13 cellular contexts compared by ENCODE assay signal in the genomic region with DNA sequence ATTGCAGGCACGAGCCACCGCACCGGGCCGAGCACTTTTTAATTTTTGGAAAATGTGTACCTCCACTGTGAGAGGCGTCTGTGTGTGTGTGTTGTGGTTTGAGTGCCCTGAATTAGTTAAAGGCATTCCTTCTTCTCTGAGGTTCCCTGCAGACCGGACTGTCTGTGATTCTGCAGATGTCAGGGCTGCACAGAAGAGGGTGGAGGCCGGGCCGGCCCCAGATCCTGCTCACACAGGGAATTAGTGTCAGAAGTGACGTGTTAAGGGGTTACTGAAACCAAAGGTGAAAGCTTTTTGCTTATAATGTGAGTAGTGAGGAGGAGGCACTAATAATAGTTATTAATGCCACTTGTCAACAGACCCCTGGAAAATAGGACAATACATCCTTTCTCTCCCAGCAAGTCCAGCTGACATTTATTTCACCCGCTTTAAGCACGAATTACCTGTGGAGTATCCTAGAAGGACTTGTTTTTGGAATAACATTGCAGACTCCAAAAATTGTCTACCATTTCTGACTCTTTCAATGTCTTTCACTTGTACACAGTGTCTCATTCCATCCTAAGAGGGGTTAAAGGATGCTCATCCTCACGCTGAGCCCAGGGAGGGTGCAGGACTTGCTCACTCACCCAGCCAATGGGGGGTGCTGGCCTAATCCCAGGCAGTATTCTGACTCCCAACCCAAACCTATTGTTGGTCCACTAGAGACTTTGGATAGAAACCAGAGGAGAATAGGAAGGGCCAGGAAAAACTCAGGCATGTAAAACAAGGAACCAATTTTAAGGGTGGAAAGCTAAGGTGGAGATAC. TPM values are rescaled to one million over a fixed set of nuclear protein-coding genes. Genes with fewer than 3 reads are reported as not detected.
DNase-seq lines count a peak whose midpoint lies in the region; ATAC-seq and TF ChIP-seq lines count a peak whose summit lies in the region.
"Had no signal": no experiment of that assay in that cellular context is flagged by ENCODE, and none has a peak within 500 bp of the region (broad histone marks: within the 10 kb centered on the region; RNA-seq: fewer than 3 reads in every experiment).

No MANE protein-coding gene starts in this region.

- H3K9me3 Mint-ChIP-seq in activated CD4-positive, alpha-beta memory T cell treated with anti-CD3 and anti-CD28 coated beads for 36 hours: no peaks in the 10 kb centered on the region
- H3K9me3 Mint-ChIP-seq in Calu3 (ENCODE audit: low read depth, unreplicated experiment) (no peaks in the 10 kb centered on the region), nephron progenitor cell (no peaks in the 10 kb centered on the region)

- peak overlapping the region; percentile 79 for H3K27ac Mint-ChIP-seq in activated CD4-positive, alpha-beta memory T cell treated with anti-CD3 and anti-CD28 coated beads for 36 hours
- H3K27ac Mint-ChIP-seq in Calu3 (ENCODE audit: unreplicated experiment) (no peak overlapping the region), nephron progenitor cell (no peak overlapping the region)

- H3K79me2 ChIP-seq in DND-41 (ENCODE audit: insufficient read depth, low read length) (peaks cover 76% of the 10 kb centered on the region), fibroblast of lung (ENCODE audit: control insufficient read depth, insufficient read depth, low read length) (no peaks in the 10 kb centered on the region)

- peak overlapping the region; percentile 70; the same call in 1 of the 2 replicates for H2AFZ ChIP-seq in DND-41 (ENCODE audit: low read depth, low read length)
- H2AFZ ChIP-seq in fibroblast of lung (ENCODE audit: low read length): peak overlapping the region; percentile 51

- H3K36me3 Mint-ChIP-seq in activated CD4-positive, alpha-beta memory T cell treated with anti-CD3 and anti-CD28 coated beads for 36 hours: peaks cover 26% of the 10 kb centered on the region
- H3K36me3 Mint-ChIP-seq in Calu3 (ENCODE audit: insufficient read depth, unreplicated experiment): no peaks in the 10 kb centered on the region
- no peaks in the 10 kb centered on the region for H3K36me3 Mint-ChIP-seq in nephron progenitor cell (ENCODE audit: low read depth)

- H3K4me1 Mint-ChIP-seq in activated CD4-positive, alpha-beta memory T cell treated with anti-CD3 and anti-CD28 coated beads for 36 hours (ENCODE audit: low read depth): peaks cover 83% of the 10 kb centered on the region
- H3K4me1 Mint-ChIP-seq in Calu3 (ENCODE audit: low read depth, unreplicated experiment) (peaks cover 9% of the 10 kb centered on the region), nephron progenitor cell (peaks cover 6% of the 10 kb centered on the region)

- TF ChIP-seq CTCF in DND-41 (IDR thresholded peaks at IDR 0.05; ENCODE audit: borderline replicate concordance, extremely low read depth, low read length, poor library complexity, severe bottlenecking) (no peak), fibroblast of lung (conservative IDR thresholded peaks at IDR 0.05 in 1 of 2, IDR thresholded peaks at IDR 0.05 in 1 of 2; ENCODE audit: low read depth in 1 of 2, low read length in 2 of 2) (no peak), Calu3 (IDR thresholded peaks at IDR 0.05; ENCODE audit: unreplicated experiment) (no peak), nephron progenitor cell (IDR thresholded peaks at IDR 0.05) (no peak)

- BruUV-seq in Calu3 (replicated peaks; lab: Mats Ljungman, UMichigan): no TSS peak

- H3K27ac ChIP-seq in BLaER1 treated with 17β-estradiol and CSF1 and Interleukin-3, amounts not matched to agents 10 nM and 100 nM: peak overlapping the region in 9 of 11 experiments; percentile 20 to 59 (median 53); a peak in 16 of 22 replicates
- H3K27ac ChIP-seq in DND-41 (ENCODE audit: low read length) (peak overlapping the region; percentile 90), fibroblast of lung (ENCODE audit: insufficient read depth, low read length) (no peak overlapping the region)
- H3K27ac ChIP-seq: adrenal gland, vagina had no signal

- no peak for ATAC-seq in DND-41 (ENCODE audit: insufficient read depth, low read depth)

- H3K27me3 Mint-ChIP-seq in activated CD4-positive, alpha-beta memory T cell treated with anti-CD3 and anti-CD28 coated beads for 36 hours: no peaks in the 10 kb centered on the region
- peaks cover 52% of the 10 kb centered on the region for H3K27me3 Mint-ChIP-seq in Calu3 (ENCODE audit: unreplicated experiment)
- H3K27me3 Mint-ChIP-seq in nephron progenitor cell (ENCODE audit: low read depth, poor library complexity): peaks cover 8% of the 10 kb centered on the region

- no peak overlapping the region for H3K4me3 Mint-ChIP-seq in activated CD4-positive, alpha-beta memory T cell treated with anti-CD3 and anti-CD28 coated beads for 36 hours
- H3K4me3 Mint-ChIP-seq in Calu3 (ENCODE audit: low read depth, unreplicated experiment) (no peak overlapping the region), nephron progenitor cell (no peak overlapping the region)

- CTCF ChIA-PET in activated CD4-positive, alpha-beta memory T cell treated with anti-CD3 and anti-CD28 coated beads for 36 hours (lab: Charles Lee): interaction anchor here (0.8 to 7.6 kb wide), 34 partner anchors 9 to 263 kb away, joined by 3 to 161 read pairs (median 9); partner anchors contain the start of gene ARHGAP25
- CTCF ChIA-PET in Calu3 (lab: Charles Lee): interaction anchor here (0.5 to 2.4 kb wide), 10 partner anchors 13 to 287 kb away, joined by 3 to 28 read pairs (median 3); partner anchors contain the start of gene APLF

- POLR2A ChIA-PET in activated CD4-positive, alpha-beta memory T cell treated with anti-CD3 and anti-CD28 coated beads for 36 hours (lab: Charles Lee): interaction anchor here (0.5 to 1.9 kb wide), 7 partner anchors 8 to 158 kb away, joined by 3 to 7 read pairs (median 5); no protein-coding TSS in a partner anchor

- H3K9ac ChIP-seq in BLaER1 treated with 17β-estradiol and CSF1 and Interleukin-3, amounts not matched to agents 10 nM and 100 nM: peak overlapping the region in 9 of 11 experiments; percentile 1 to 45 (median 33); a peak in 10 of 22 replicates
- H3K9ac ChIP-seq in DND-41 (ENCODE audit: low read depth, low read length) (peak overlapping the region; percentile 46), fibroblast of lung (ENCODE audit: insufficient read depth, low read length) (no peak overlapping the region)

- no peaks in the 10 kb centered on the region for H3K27me3 ChIP-seq in BLaER1 treated with 17β-estradiol and CSF1 and Interleukin-3, amounts not matched to agents 10 nM and 100 nM
- no peaks in the 10 kb centered on the region for H3K27me3 ChIP-seq in DND-41 (ENCODE audit: insufficient read depth, low read length, poor library complexity)
- H3K27me3 ChIP-seq in fibroblast of lung (ENCODE audit: control insufficient read depth, insufficient read depth, low read length): no peaks in the 10 kb centered on the region
- H3K27me3 ChIP-seq: adrenal gland, vagina had no signal

- intact Hi-C loops in activated CD4-positive, alpha-beta memory T cell treated with anti-CD3 and anti-CD28 coated beads for 36 hours (cut with micrococcal nuclease): loop anchor here (1.0 to 5.0 kb wide), 7 partner anchors 10 to 175 kb away; no protein-coding TSS in a partner anchor
- intact Hi-C loops in Calu3 (cut with micrococcal nuclease; ENCODE audit: unreplicated experiment): loop anchor here (1.0 to 2.0 kb wide), 2 partner anchors 150 to 175 kb away; no protein-coding TSS in a partner anchor

- peaks cover 0 to 27% (median 16%) of the 10 kb centered on the region in 11 experiments; a peak in 19 of 22 replicates for H3K9me3 ChIP-seq in BLaER1 treated with 17β-estradiol and CSF1 and Interleukin-3, amounts not matched to agents 10 nM and 100 nM (replicated peaks in 1 of 11)
- H3K9me3 ChIP-seq in DND-41 (ENCODE audit: insufficient read depth, low read length, severe bottlenecking) (no peaks in the 10 kb centered on the region), fibroblast of lung (ENCODE audit: control insufficient read depth, insufficient read depth, low read depth, low read length) (no peaks in the 10 kb centered on the region)
- H3K9me3 ChIP-seq: adrenal gland, vagina had no signal

- DNase-seq in DND-41 (no peak), fibroblast of lung (ENCODE audit: low read depth in 2 of 2) (no peak), NCI-H187 treated with DMSO at 0.1 percent for 48 hours (lab: John Stamatoyannopoulos, UW) (no peak), SHP77 (lab: John Stamatoyannopoulos, UW) (no peak), Calu3 (no peak), nephron progenitor cell (no peak)
- no peak for DNase-seq in activated CD4-positive, alpha-beta memory T cell treated with anti-CD3 and anti-CD28 coated beads for 36 hours
- DNase-seq: cerebellar nuclear complex had no signal

- peaks cover 63 to 100% (median 80%) of the 10 kb centered on the region in 10 experiments for H3K4me1 ChIP-seq in BLaER1 treated with 17β-estradiol and CSF1 and Interleukin-3, amounts not matched to agents 10 nM and 100 nM
- peaks cover 57% of the 10 kb centered on the region for H3K4me1 ChIP-seq in DND-41 (ENCODE audit: insufficient read depth, low read length)
- peaks cover 2% of the 10 kb centered on the region for H3K4me1 ChIP-seq in fibroblast of lung (ENCODE audit: control insufficient read depth, extremely low read depth, insufficient read depth, low read length)

- peak overlapping the region; percentile 32 to 70 (median 48); a peak in 21 of 22 replicates for H3K4me2 ChIP-seq in BLaER1 treated with 17β-estradiol and CSF1 and Interleukin-3, amounts not matched to agents 10 nM and 100 nM
- H3K4me2 ChIP-seq in DND-41 (ENCODE audit: insufficient read depth, low read length) (no peak overlapping the region), fibroblast of lung (ENCODE audit: extremely low read depth, insufficient read depth, low read length) (no peak overlapping the region)

- H3K4me3 ChIP-seq in BLaER1 treated with 17β-estradiol and CSF1 and Interleukin-3, amounts not matched to agents 10 nM and 100 nM: no peak overlapping the region
- H3K4me3 ChIP-seq in DND-41 (ENCODE audit: low read depth in 1 of 2, low read length in 2 of 2) (no peak overlapping the region), fibroblast of lung (replicated peaks in 1 of 4; ENCODE audit: control extremely low read depth in 1 of 4, insufficient read depth in 1 of 4, low read depth in 3 of 4, low read length in 4 of 4) (no peak overlapping the region)
- H3K4me3 ChIP-seq: adrenal gland, vagina had no signal

- peaks cover 0 to 57% (median 20%) of the 10 kb centered on the region in 11 experiments; a peak in 10 of 22 replicates for H4K20me1 ChIP-seq in BLaER1 treated with 17β-estradiol and CSF1 and Interleukin-3, amounts not matched to agents 10 nM and 100 nM
- no peaks in the 10 kb centered on the region for H4K20me1 ChIP-seq in DND-41 (ENCODE audit: insufficient read depth, low read length)
- H4K20me1 ChIP-seq in fibroblast of lung (ENCODE audit: control insufficient read depth, extremely low read depth, insufficient read depth, low read length): no peaks in the 10 kb centered on the region

- peaks cover 37 to 87% (median 59%) of the 10 kb centered on the region in 11 experiments for H3K36me3 ChIP-seq in BLaER1 treated with 17β-estradiol and CSF1 and Interleukin-3, amounts not matched to agents 10 nM and 100 nM
- H3K36me3 ChIP-seq in DND-41 (ENCODE audit: insufficient read depth, low read length): peaks cover 3% of the 10 kb centered on the region; the same call in 1 of the 2 replicates
- H3K36me3 ChIP-seq in fibroblast of lung (ENCODE audit: control insufficient read depth, insufficient read depth, low read length): no peaks in the 10 kb centered on the region
- H3K36me3 ChIP-seq: adrenal gland, vagina had no signal

RNA-seq across cellular contexts. Expression of gene ARHGAP25, which starts 16.2 kb away (rescaled TPM):
- 10 to 100 TPM; 79.8 to 87.7 TPM for total RNA-seq in activated CD4-positive, alpha-beta memory T cell treated with anti-CD3 and anti-CD28 coated beads for 36 hours
- total RNA-seq in fibroblast of lung (3.1 and 5.8 TPM in 2 replicates), Calu3 (2022) (0.51 TPM in 1 of 2 replicates, not detected in the other)
- 2.7 and 4.1 TPM in 2 replicates for polyA plus RNA-seq in fibroblast of lung
- 1.3 and 2.7 TPM in 2 replicates for polyA plus RNA-seq in fibroblast of lung (2012)
- polyA minus RNA-seq in fibroblast of lung (ENCODE audit: low replicate concordance): 4.2 and 5.7 TPM in 2 replicates
- total RNA-seq: HepG2 had no signal
- polyA plus RNA-seq: BJ, HepG2 had no signal

Comparison
In these comparisons a context has a peak if more than half of its experiments do, and no peak if none do; other contexts are left out.
1. H3K4me2 ChIP-seq: peak in BLaER1 treated with 17β-estradiol and CSF1 and Interleukin-3, amounts not matched to agents 10 nM and 100 nM (11 of 11); none in DND-41 (single experiment) and fibroblast of lung (single experiment).
2. RNA of gene ARHGAP25, which starts 16.2 kb away (total RNA-seq): 79.8 to 87.7 TPM in activated CD4-positive, alpha-beta memory T cell treated with anti-CD3 and anti-CD28 coated beads for 36 hours; 3.1 to 5.8 TPM in fibroblast of lung and 0.51 TPM in Calu3; every median in the first group is over 10 times any median in the second.